Comparison of ENCODE assay signal across 1 cellular context in genomic region chr20:32567384-32568178, GRCh38.
A peak's percentile ranks its signal among the peaks of the same experiment; 100 is the strongest.
TF ChIP-seq lines count a peak whose summit lies in the region.

No MANE protein-coding gene starts in this region.

TF ChIP-seq in HepG2, 621 proteins besides CTCF, POLR2A, EP300 and RAD21 (continues in another document):
- TF ChIP-seq, protein P1, sequence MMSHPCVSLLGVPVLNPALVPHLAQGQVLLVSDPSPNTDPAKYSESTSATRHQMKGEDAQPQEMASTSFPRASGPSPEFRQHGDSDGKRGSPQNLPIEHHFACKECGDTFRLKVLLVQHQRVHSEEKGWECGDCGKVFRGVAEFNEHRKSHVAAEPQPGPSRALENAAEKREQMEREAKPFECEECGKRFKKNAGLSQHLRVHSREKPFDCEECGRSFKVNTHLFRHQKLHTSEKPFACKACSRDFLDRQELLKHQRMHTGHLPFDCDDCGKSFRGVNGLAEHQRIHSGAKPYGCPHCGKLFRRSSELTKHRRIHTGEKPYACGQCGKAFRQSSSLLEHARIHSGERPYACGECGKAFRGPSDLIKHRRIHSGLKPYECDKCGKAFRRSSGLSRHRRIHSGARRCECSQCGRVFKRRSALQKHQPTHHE (CRISPR knock-in tag; IDR thresholded peaks at IDR 0.05; ENCODE audit: borderline replicate concordance), result no peak
- TF ChIP-seq RXRA (CRISPR knock-in tag; IDR thresholded peaks at IDR 0.05) (0 out of 2 replicates have a peak, but pooled peaks have one; percentile 12), NAIF1 (CRISPR knock-in tag; IDR thresholded peaks at IDR 0.05; ENCODE audit: borderline replicate concordance) (no peak), WIZ (CRISPR knock-in tag; IDR thresholded peaks at IDR 0.05) (no peak), ZNF576 (CRISPR knock-in tag; IDR thresholded peaks at IDR 0.05) (0 out of 2 replicates have a peak, but pooled peaks have one; percentile 74), MYNN (CRISPR knock-in tag; IDR thresholded peaks at IDR 0.05; ENCODE audit: low read depth) (no peak), ZNF264 (CRISPR knock-in tag; IDR thresholded peaks at IDR 0.05) (no peak), FOXA1 (IDR thresholded peaks at IDR 0.05) (peak; percentile 68), FOXA1 (CRISPR knock-in tag; IDR thresholded peaks at IDR 0.05) (no peak), ZNF557 (CRISPR knock-in tag; IDR thresholded peaks at IDR 0.05) (no peak), RAD51 (IDR thresholded peaks at IDR 0.05; ENCODE audit: borderline replicate concordance) (no peak), RFX5 (IDR thresholded peaks at IDR 0.05; ENCODE audit: low read depth, low read length) (no peak), ZNF484 (CRISPR knock-in tag; IDR thresholded peaks at IDR 0.05; ENCODE audit: borderline replicate concordance, low read depth) (no peak), MAFG (CRISPR knock-in tag; IDR thresholded peaks at IDR 0.05) (no peak), ARNT (IDR thresholded peaks at IDR 0.05) (0 out of 2 replicates have a peak, but pooled peaks have one; percentile 88), RARA (CRISPR knock-in tag; IDR thresholded peaks at IDR 0.05) (peak; percentile 19; the same call in 1 of the 2 replicates), ZNF496 (CRISPR knock-in tag; IDR thresholded peaks at IDR 0.05; ENCODE audit: insufficient replicate concordance) (no peak), NCOA5 (CRISPR knock-in tag; IDR thresholded peaks at IDR 0.05) (no peak), ZKSCAN1 (IDR thresholded peaks at IDR 0.05; ENCODE audit: low read length) (no peak), MTF1 (CRISPR knock-in tag; IDR thresholded peaks at IDR 0.05) (no peak), ZNF687 (CRISPR knock-in tag; IDR thresholded peaks at IDR 0.05) (peak; percentile 41; the same call in 1 of the 2 replicates), EEA1 (CRISPR knock-in tag; IDR thresholded peaks at IDR 0.05; ENCODE audit: borderline replicate concordance) (no peak), BORCS8-MEF2B (CRISPR knock-in tag; IDR thresholded peaks at IDR 0.05) (no peak), ARNTL (CRISPR knock-in tag; IDR thresholded peaks at IDR 0.05) (no peak), PRMT3 (CRISPR knock-in tag; IDR thresholded peaks at IDR 0.05; ENCODE audit: borderline replicate concordance, low read depth) (no peak), MEF2D (CRISPR knock-in tag; IDR thresholded peaks at IDR 0.05) (0 out of 2 replicates have a peak, but pooled peaks have one; percentile 11), XBP1 (CRISPR knock-in tag; IDR thresholded peaks at IDR 0.05) (no peak), RORA (CRISPR knock-in tag; IDR thresholded peaks at IDR 0.05) (no peak), PAXIP1 (CRISPR knock-in tag; conservative IDR thresholded peaks at IDR 0.05) (no peak), IKZF1 (IDR thresholded peaks at IDR 0.05) (peak; percentile 84; the same call in 1 of the 2 replicates), SOX6 (IDR thresholded peaks at IDR 0.05) (peak; percentile 71; the same call in 1 of the 2 replicates), SOX6 (CRISPR knock-in tag; IDR thresholded peaks at IDR 0.05) (no peak), ZNF260 (CRISPR knock-in tag; IDR thresholded peaks at IDR 0.05; ENCODE audit: borderline replicate concordance, low read depth) (no peak)
- TF ChIP-seq, protein P2, sequence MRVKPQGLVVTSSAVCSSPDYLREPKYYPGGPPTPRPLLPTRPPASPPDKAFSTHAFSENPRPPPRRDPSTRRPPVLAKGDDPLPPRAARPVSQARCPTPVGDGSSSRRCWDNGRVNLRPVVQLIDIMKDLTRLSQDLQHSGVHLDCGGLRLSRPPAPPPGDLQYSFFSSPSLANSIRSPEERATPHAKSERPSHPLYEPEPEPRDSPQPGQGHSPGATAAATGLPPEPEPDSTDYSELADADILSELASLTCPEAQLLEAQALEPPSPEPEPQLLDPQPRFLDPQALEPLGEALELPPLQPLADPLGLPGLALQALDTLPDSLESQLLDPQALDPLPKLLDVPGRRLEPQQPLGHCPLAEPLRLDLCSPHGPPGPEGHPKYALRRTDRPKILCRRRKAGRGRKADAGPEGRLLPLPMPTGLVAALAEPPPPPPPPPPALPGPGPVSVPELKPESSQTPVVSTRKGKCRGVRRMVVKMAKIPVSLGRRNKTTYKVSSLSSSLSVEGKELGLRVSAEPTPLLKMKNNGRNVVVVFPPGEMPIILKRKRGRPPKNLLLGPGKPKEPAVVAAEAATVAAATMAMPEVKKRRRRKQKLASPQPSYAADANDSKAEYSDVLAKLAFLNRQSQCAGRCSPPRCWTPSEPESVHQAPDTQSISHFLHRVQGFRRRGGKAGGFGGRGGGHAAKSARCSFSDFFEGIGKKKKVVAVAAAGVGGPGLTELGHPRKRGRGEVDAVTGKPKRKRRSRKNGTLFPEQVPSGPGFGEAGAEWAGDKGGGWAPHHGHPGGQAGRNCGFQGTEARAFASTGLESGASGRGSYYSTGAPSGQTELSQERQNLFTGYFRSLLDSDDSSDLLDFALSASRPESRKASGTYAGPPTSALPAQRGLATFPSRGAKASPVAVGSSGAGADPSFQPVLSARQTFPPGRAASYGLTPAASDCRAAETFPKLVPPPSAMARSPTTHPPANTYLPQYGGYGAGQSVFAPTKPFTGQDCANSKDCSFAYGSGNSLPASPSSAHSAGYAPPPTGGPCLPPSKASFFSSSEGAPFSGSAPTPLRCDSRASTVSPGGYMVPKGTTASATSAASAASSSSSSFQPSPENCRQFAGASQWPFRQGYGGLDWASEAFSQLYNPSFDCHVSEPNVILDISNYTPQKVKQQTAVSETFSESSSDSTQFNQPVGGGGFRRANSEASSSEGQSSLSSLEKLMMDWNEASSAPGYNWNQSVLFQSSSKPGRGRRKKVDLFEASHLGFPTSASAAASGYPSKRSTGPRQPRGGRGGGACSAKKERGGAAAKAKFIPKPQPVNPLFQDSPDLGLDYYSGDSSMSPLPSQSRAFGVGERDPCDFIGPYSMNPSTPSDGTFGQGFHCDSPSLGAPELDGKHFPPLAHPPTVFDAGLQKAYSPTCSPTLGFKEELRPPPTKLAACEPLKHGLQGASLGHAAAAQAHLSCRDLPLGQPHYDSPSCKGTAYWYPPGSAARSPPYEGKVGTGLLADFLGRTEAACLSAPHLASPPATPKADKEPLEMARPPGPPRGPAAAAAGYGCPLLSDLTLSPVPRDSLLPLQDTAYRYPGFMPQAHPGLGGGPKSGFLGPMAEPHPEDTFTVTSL (CRISPR knock-in tag; IDR thresholded peaks at IDR 0.05; ENCODE audit: borderline replicate concordance), result no peak
- TF ChIP-seq, protein P3, sequence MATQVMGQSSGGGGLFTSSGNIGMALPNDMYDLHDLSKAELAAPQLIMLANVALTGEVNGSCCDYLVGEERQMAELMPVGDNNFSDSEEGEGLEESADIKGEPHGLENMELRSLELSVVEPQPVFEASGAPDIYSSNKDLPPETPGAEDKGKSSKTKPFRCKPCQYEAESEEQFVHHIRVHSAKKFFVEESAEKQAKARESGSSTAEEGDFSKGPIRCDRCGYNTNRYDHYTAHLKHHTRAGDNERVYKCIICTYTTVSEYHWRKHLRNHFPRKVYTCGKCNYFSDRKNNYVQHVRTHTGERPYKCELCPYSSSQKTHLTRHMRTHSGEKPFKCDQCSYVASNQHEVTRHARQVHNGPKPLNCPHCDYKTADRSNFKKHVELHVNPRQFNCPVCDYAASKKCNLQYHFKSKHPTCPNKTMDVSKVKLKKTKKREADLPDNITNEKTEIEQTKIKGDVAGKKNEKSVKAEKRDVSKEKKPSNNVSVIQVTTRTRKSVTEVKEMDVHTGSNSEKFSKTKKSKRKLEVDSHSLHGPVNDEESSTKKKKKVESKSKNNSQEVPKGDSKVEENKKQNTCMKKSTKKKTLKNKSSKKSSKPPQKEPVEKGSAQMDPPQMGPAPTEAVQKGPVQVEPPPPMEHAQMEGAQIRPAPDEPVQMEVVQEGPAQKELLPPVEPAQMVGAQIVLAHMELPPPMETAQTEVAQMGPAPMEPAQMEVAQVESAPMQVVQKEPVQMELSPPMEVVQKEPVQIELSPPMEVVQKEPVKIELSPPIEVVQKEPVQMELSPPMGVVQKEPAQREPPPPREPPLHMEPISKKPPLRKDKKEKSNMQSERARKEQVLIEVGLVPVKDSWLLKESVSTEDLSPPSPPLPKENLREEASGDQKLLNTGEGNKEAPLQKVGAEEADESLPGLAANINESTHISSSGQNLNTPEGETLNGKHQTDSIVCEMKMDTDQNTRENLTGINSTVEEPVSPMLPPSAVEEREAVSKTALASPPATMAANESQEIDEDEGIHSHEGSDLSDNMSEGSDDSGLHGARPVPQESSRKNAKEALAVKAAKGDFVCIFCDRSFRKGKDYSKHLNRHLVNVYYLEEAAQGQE (IDR thresholded peaks at IDR 0.05; ENCODE audit: borderline replicate concordance in 1 of 2, low read depth in 1 of 2, low read length in 2 of 2), result no peak
- TF ChIP-seq, protein P4, sequence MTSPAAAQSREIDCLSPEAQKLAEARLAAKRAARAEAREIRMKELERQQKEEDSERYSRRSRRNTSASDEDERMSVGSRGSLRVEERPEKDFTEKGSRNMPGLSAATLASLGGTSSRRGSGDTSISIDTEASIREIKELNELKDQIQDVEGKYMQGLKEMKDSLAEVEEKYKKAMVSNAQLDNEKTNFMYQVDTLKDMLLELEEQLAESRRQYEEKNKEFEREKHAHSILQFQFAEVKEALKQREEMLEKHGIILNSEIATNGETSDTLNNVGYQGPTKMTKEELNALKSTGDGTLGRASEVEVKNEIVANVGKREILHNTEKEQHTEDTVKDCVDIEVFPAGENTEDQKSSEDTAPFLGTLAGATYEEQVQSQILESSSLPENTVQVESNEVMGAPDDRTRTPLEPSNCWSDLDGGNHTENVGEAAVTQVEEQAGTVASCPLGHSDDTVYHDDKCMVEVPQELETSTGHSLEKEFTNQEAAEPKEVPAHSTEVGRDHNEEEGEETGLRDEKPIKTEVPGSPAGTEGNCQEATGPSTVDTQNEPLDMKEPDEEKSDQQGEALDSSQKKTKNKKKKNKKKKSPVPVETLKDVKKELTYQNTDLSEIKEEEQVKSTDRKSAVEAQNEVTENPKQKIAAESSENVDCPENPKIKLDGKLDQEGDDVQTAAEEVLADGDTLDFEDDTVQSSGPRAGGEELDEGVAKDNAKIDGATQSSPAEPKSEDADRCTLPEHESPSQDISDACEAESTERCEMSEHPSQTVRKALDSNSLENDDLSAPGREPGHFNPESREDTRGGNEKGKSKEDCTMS (CRISPR knock-in tag; conservative IDR thresholded peaks at IDR 0.05), result no peak
